ENCODE assay signal across 2 cellular contexts in the genomic region with DNA sequence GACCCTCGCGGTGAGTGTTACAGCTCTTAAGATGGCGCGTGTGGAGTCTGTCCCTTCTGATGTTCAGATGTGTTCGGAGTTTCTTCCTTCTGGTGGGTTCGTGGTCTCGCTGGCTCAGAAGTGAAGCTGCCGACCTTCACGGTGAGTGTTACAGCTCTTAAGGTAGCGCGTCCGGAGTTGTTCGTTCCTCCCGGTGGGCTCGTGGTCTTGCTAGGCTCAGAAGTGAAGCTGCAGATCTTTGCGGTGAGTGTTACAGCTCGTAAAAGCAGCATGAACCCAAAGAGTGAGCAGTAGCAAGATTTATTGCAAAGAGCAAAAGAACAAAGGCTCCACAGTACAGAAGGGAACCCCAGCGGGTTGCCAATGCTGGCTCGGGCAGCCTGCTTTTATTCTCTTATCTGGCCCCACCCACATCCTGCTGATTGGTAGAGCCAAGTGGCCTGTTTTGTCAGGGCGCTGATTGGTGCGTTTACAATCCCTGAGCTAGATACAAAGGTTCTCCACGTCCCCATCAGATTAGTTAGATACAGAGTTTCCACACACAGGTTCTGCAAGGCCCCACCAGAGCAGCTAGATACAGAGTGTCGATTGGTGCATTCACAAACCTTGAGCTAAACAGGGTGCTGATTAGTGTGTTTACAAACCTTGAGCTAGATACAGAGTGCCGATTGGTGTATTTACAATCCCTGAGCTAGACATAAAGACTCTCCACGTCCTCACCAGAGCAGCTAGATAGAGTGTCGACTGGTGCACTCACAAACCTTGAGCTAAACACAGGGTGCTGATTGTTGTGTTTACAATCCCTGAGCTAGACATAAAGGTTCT.
A peak's percentile ranks its signal among the peaks of the same experiment; 100 is the strongest.
TF ChIP-seq lines count a peak whose summit lies in the region.
"Not testable (repeated sequence)": the region's sequence is repeated elsewhere in the genome, so short reads cannot be mapped to it uniquely, and the experiment has no call there.

No MANE protein-coding gene starts in this region.

TF ChIP-seq in HEK293, 187 proteins besides CTCF, POLR2A, EP300 and RAD21 (continues in another document):
- TF ChIP-seq ZNF2 (tag by site-specific recombination; IDR thresholded peaks at IDR 0.05), result peak; percentile 50; the same call in 1 of the 2 replicates
- 0 out of 2 replicates have a peak, but pooled peaks have one; percentile 44 for TF ChIP-seq ZNF843 (tag by site-specific recombination; IDR thresholded peaks at IDR 0.05)
- peak; percentile 57; the same call in 1 of the 2 replicates for TF ChIP-seq ZEB2 (tag by site-specific recombination; IDR thresholded peaks at IDR 0.05)
- TF ChIP-seq OSR2 (tag by site-specific recombination; IDR thresholded peaks at IDR 0.05), result peak; percentile 79
- TF ChIP-seq ZSCAN30 (tag by site-specific recombination; IDR thresholded peaks at IDR 0.05), result peak; percentile 83
- peak; percentile 40 for TF ChIP-seq SP2 (tag by site-specific recombination; IDR thresholded peaks at IDR 0.05)
- peak; percentile 27; the same call in 1 of the 2 replicates for TF ChIP-seq ZNF423 (tag by site-specific recombination; IDR thresholded peaks at IDR 0.05)
- TF ChIP-seq, protein P1, sequence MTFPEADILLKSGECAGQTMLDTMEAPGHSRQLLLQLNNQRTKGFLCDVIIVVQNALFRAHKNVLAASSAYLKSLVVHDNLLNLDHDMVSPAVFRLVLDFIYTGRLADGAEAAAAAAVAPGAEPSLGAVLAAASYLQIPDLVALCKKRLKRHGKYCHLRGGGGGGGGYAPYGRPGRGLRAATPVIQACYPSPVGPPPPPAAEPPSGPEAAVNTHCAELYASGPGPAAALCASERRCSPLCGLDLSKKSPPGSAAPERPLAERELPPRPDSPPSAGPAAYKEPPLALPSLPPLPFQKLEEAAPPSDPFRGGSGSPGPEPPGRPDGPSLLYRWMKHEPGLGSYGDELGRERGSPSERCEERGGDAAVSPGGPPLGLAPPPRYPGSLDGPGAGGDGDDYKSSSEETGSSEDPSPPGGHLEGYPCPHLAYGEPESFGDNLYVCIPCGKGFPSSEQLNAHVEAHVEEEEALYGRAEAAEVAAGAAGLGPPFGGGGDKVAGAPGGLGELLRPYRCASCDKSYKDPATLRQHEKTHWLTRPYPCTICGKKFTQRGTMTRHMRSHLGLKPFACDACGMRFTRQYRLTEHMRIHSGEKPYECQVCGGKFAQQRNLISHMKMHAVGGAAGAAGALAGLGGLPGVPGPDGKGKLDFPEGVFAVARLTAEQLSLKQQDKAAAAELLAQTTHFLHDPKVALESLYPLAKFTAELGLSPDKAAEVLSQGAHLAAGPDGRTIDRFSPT (tag by site-specific recombination; IDR thresholded peaks at IDR 0.05), result 0 out of 2 replicates have a peak, but pooled peaks have one; percentile 24
- TF ChIP-seq BCL11B (tag by site-specific recombination; IDR thresholded peaks at IDR 0.05; ENCODE audit: low read depth), result peak; percentile 42; the same call in 1 of the 2 replicates
- TF ChIP-seq, protein P2, sequence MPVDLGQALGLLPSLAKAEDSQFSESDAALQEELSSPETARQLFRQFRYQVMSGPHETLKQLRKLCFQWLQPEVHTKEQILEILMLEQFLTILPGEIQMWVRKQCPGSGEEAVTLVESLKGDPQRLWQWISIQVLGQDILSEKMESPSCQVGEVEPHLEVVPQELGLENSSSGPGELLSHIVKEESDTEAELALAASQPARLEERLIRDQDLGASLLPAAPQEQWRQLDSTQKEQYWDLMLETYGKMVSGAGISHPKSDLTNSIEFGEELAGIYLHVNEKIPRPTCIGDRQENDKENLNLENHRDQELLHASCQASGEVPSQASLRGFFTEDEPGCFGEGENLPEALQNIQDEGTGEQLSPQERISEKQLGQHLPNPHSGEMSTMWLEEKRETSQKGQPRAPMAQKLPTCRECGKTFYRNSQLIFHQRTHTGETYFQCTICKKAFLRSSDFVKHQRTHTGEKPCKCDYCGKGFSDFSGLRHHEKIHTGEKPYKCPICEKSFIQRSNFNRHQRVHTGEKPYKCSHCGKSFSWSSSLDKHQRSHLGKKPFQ (tag by site-specific recombination; IDR thresholded peaks at IDR 0.05), result peak; percentile 62
- TF ChIP-seq, protein P3, sequence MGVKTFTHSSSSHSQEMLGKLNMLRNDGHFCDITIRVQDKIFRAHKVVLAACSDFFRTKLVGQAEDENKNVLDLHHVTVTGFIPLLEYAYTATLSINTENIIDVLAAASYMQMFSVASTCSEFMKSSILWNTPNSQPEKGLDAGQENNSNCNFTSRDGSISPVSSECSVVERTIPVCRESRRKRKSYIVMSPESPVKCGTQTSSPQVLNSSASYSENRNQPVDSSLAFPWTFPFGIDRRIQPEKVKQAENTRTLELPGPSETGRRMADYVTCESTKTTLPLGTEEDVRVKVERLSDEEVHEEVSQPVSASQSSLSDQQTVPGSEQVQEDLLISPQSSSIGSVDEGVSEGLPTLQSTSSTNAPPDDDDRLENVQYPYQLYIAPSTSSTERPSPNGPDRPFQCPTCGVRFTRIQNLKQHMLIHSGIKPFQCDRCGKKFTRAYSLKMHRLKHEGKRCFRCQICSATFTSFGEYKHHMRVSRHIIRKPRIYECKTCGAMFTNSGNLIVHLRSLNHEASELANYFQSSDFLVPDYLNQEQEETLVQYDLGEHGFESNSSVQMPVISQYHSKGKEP (tag by site-specific recombination; IDR thresholded peaks at IDR 0.05), result peak; percentile 45; the same call in 1 of the 2 replicates
- TF ChIP-seq SP7 (tag by site-specific recombination; IDR thresholded peaks at IDR 0.05), result peak; percentile 53
- peak; percentile 43; the same call in 1 of the 2 replicates for TF ChIP-seq ZBTB8A (tag by site-specific recombination; IDR thresholded peaks at IDR 0.05)
- TF ChIP-seq ZFP37 (tag by site-specific recombination; IDR thresholded peaks at IDR 0.05), result peak; percentile 56; the same call in 1 of the 2 replicates
- peak; percentile 25; the same call in 1 of the 2 replicates for TF ChIP-seq ZNF600 (tag by site-specific recombination; IDR thresholded peaks at IDR 0.05)
- TF ChIP-seq ZNF10 (tag by site-specific recombination; IDR thresholded peaks at IDR 0.05), result 0 out of 2 replicates have a peak, but pooled peaks have one; percentile 21
- TF ChIP-seq, protein P4, sequence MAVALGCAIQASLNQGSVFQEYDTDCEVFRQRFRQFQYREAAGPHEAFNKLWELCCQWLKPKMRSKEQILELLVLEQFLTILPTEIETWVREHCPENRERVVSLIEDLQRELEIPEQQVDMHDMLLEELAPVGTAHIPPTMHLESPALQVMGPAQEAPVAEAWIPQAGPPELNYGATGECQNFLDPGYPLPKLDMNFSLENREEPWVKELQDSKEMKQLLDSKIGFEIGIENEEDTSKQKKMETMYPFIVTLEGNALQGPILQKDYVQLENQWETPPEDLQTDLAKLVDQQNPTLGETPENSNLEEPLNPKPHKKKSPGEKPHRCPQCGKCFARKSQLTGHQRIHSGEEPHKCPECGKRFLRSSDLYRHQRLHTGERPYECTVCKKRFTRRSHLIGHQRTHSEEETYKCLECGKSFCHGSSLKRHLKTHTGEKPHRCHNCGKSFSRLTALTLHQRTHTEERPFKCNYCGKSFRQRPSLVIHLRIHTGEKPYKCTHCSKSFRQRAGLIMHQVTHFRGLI (tag by site-specific recombination; IDR thresholded peaks at IDR 0.05), result peak; percentile 54; the same call in 1 of the 2 replicates
- peak; percentile 36 for TF ChIP-seq ZNF629 (tag by site-specific recombination; IDR thresholded peaks at IDR 0.05)
- 0 out of 2 replicates have a peak, but pooled peaks have one; percentile 63 for TF ChIP-seq ZNF660 (tag by site-specific recombination; IDR thresholded peaks at IDR 0.05)
- peak; percentile 81; the same call in 1 of the 2 replicates for TF ChIP-seq ZNF501 (tag by site-specific recombination; IDR thresholded peaks at IDR 0.05)
- peak; percentile 54; the same call in 1 of the 2 replicates for TF ChIP-seq ZNF596 (tag by site-specific recombination; IDR thresholded peaks at IDR 0.05)

TF ChIP-seq in HepG2, 621 proteins besides CTCF, POLR2A, EP300 and RAD21 (continues in another document):
- TF ChIP-seq FOXC1 (CRISPR knock-in tag; IDR thresholded peaks at IDR 0.05; ENCODE audit: borderline replicate concordance) (0 out of 2 replicates have a peak, but pooled peaks have one; percentile 27), ZEB1 (IDR thresholded peaks at IDR 0.05; ENCODE audit: insufficient replicate concordance, low read depth) (peak; percentile 36), ZSCAN9 (CRISPR knock-in tag; IDR thresholded peaks at IDR 0.05; ENCODE audit: borderline replicate concordance) (0 out of 2 replicates have a peak, but pooled peaks have one; percentile 22), HOXA3 (CRISPR knock-in tag; IDR thresholded peaks at IDR 0.05) (peak; percentile 41), RXRB (CRISPR knock-in tag; IDR thresholded peaks at IDR 0.05; ENCODE audit: borderline replicate concordance) (0 out of 2 replicates have a peak, but pooled peaks have one; percentile 14), NFYC (CRISPR knock-in tag; IDR thresholded peaks at IDR 0.05) (peak; percentile 81), ZBTB38 (CRISPR knock-in tag; IDR thresholded peaks at IDR 0.05) (peak; percentile 98), SP4 (CRISPR knock-in tag; IDR thresholded peaks at IDR 0.05) (peak; percentile 56; the same call in 1 of the 2 replicates), POGZ (CRISPR knock-in tag; IDR thresholded peaks at IDR 0.05) (peak; percentile 68; the same call in 1 of the 2 replicates), NCOA2 (CRISPR knock-in tag; IDR thresholded peaks at IDR 0.05) (0 out of 2 replicates have a peak, but pooled peaks have one; percentile 20), ZNF350 (CRISPR knock-in tag; IDR thresholded peaks at IDR 0.05; ENCODE audit: borderline replicate concordance, low read depth) (peak; percentile 27; the same call in 1 of the 2 replicates), LCORL (CRISPR knock-in tag; IDR thresholded peaks at IDR 0.05) (peak; percentile 29; the same call in 1 of the 2 replicates), SAP130 (CRISPR knock-in tag; IDR thresholded peaks at IDR 0.05; ENCODE audit: low read depth) (peak; percentile 28; the same call in 1 of the 2 replicates), FOXK2 (IDR thresholded peaks at IDR 0.05) (peak; percentile 70), SOX13 (CRISPR knock-in tag; conservative IDR thresholded peaks at IDR 0.05 in 1 of 2, IDR thresholded peaks at IDR 0.05 in 1 of 2) (peak in 1 of 2 experiments; percentile 45; a peak in 1 of 4 replicates), NFYB (CRISPR knock-in tag; IDR thresholded peaks at IDR 0.05) (peak; percentile 84), ZNF772 (CRISPR knock-in tag; IDR thresholded peaks at IDR 0.05) (0 out of 2 replicates have a peak, but pooled peaks have one; percentile 14), ZNF501 (CRISPR knock-in tag; IDR thresholded peaks at IDR 0.05) (peak; percentile 30; the same call in 1 of the 2 replicates), NONO (CRISPR knock-in tag; conservative IDR thresholded peaks at IDR 0.05) (peak; percentile 26), FOXA3 (CRISPR knock-in tag; IDR thresholded peaks at IDR 0.05) (peak; percentile 52), ERF (CRISPR knock-in tag; IDR thresholded peaks at IDR 0.05) (0 out of 2 replicates have a peak, but pooled peaks have one; percentile 22), HNF4A (CRISPR knock-in tag; IDR thresholded peaks at IDR 0.05) (peak; percentile 9; the same call in 1 of the 2 replicates), NFIC (IDR thresholded peaks at IDR 0.05; ENCODE audit: low read length) (0 out of 2 replicates have a peak, but pooled peaks have one; percentile 49)
- TF ChIP-seq, protein P5, sequence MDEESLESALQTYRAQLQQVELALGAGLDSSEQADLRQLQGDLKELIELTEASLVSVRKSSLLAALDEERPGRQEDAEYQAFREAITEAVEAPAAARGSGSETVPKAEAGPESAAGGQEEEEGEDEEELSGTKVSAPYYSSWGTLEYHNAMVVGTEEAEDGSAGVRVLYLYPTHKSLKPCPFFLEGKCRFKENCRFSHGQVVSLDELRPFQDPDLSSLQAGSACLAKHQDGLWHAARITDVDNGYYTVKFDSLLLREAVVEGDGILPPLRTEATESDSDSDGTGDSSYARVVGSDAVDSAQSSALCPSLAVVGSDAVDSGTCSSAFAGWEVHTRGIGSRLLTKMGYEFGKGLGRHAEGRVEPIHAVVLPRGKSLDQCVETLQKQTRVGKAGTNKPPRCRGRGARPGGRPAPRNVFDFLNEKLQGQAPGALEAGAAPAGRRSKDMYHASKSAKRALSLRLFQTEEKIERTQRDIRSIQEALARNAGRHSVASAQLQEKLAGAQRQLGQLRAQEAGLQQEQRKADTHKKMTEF (CRISPR knock-in tag; IDR thresholded peaks at IDR 0.05), result peak; percentile 43; the same call in 1 of the 2 replicates
- not testable (repeated sequence) for TF ChIP-seq LCORL, SOX13, NONO (IDR thresholded peaks at IDR 0.05)
- TF ChIP-seq, protein P6, sequence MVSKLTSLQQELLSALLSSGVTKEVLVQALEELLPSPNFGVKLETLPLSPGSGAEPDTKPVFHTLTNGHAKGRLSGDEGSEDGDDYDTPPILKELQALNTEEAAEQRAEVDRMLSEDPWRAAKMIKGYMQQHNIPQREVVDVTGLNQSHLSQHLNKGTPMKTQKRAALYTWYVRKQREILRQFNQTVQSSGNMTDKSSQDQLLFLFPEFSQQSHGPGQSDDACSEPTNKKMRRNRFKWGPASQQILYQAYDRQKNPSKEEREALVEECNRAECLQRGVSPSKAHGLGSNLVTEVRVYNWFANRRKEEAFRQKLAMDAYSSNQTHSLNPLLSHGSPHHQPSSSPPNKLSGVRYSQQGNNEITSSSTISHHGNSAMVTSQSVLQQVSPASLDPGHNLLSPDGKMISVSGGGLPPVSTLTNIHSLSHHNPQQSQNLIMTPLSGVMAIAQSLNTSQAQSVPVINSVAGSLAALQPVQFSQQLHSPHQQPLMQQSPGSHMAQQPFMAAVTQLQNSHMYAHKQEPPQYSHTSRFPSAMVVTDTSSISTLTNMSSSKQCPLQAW (CRISPR knock-in tag; IDR thresholded peaks at IDR 0.05), result peak; percentile 39; the same call in 1 of the 2 replicates
- TF ChIP-seq, protein P7, sequence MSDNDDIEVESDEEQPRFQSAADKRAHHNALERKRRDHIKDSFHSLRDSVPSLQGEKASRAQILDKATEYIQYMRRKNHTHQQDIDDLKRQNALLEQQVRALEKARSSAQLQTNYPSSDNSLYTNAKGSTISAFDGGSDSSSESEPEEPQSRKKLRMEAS (IDR thresholded peaks at IDR 0.05), result peak; percentile 43; the same call in 1 of the 2 replicates
- TF ChIP-seq, protein P8, sequence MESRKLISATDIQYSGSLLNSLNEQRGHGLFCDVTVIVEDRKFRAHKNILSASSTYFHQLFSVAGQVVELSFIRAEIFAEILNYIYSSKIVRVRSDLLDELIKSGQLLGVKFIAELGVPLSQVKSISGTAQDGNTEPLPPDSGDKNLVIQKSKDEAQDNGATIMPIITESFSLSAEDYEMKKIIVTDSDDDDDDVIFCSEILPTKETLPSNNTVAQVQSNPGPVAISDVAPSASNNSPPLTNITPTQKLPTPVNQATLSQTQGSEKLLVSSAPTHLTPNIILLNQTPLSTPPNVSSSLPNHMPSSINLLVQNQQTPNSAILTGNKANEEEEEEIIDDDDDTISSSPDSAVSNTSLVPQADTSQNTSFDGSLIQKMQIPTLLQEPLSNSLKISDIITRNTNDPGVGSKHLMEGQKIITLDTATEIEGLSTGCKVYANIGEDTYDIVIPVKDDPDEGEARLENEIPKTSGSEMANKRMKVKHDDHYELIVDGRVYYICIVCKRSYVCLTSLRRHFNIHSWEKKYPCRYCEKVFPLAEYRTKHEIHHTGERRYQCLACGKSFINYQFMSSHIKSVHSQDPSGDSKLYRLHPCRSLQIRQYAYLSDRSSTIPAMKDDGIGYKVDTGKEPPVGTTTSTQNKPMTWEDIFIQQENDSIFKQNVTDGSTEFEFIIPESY (CRISPR knock-in tag; IDR thresholded peaks at IDR 0.05), result peak; percentile 73
- TF ChIP-seq, protein P9, sequence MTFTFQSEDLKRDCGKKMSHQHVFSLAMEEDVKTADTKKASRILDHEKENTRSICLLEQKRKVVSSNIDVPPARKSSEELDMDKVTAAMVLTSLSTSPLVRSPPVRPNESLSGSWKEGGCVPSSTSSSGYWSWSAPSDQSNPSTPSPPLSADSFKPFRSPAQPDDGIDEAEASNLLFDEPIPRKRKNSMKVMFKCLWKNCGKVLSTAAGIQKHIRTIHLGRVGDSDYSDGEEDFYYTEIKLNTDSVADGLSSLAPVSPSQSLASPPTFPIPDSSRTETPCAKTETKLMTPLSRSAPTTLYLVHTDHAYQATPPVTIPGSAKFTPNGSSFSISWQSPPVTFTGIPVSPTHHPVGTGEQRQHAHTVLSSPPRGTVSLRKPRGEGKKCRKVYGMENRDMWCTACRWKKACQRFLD (CRISPR knock-in tag; IDR thresholded peaks at IDR 0.05; ENCODE audit: borderline replicate concordance), result 0 out of 2 replicates have a peak, but pooled peaks have one; percentile 31
